Comparison of ENCODE assay signal across 21 cellular contexts in genomic region chr7:27554826-27555225, GRCh38.
"Had no signal": no experiment of that assay in that cellular context is flagged by ENCODE, and none has a peak within 500 bp of the region (broad histone marks: within the 10 kb centered on the region; RNA-seq: fewer than 3 reads in every experiment).

No MANE protein-coding gene starts in this region.

- H3K27me3 ChIP-seq: SJSA1 had no signal

- H3K27ac ChIP-seq: SJSA1, SK-N-MC had no signal

- H3K4me1 ChIP-seq: SJSA1 had no signal

- H3K4me3 ChIP-seq: SJSA1, SK-N-MC had no signal

- ATAC-seq: HepG2 had no signal

- DNase-seq: IMR-90, Karpas-422, KG1, MM.1S, NCI-H1092 treated with DMSO at 0.1 percent for 48 hours, NCI-H1436, NCI-H187, NCI-H2029, NCI-H2081 treated with DMSO at 0.1 percent for 48 hours, NCI-H2171 treated with DMSO at 0.1 percent for 48 hours, NCI-H345, NCI-H446 treated with DMSO at 0.1 percent for 48 hours, NCI-H510A treated with DMSO at 0.1 percent for 48 hours, NCI-H526, Right ventricle myocardium superior, RPMI8226, SIG-M5 had no signal

- FAIRE-seq: HepG2, RCC 7860 had no signal

- H3K36me3 ChIP-seq: SJSA1 had no signal

- H3K9me3 ChIP-seq: SJSA1 had no signal
